Comparison of ENCODE assay signal across 8 cellular contexts in the genomic region with DNA sequence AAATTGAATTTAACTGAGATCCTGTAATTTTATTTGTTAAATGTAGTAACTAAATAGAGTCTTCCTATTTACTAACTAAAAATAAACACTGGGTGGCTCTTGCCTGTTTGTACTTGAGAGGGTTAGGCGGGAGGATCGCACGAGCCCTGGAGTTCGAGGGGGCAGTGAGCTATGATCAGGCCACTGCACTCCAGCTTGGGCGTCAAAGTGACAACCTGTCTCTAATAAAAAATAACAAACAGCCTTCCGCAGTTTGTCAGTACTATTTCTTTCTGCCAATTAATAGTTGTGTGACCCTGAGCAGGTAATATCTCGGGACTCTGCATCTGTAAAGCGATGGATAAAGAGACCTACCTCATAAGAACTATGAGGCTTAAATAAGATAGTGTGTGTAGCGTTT. TPM values are rescaled to one million over a fixed set of nuclear protein-coding genes. Genes with fewer than 3 reads are reported as not detected.
DNase-seq lines count a peak whose midpoint lies in the region; ATAC-seq and TF ChIP-seq lines count a peak whose summit lies in the region.

No MANE protein-coding gene starts in this region.

- peaks cover 13% of the 10 kb centered on the region for H3K79me2 ChIP-seq in mesendoderm (ENCODE audit: control insufficient read depth, insufficient read depth, low read length)

- no peak for TF ChIP-seq POLR2A in breast epithelium (IDR thresholded peaks at IDR 0.05)

- H2BK5ac ChIP-seq in mesendoderm (ENCODE audit: low read length): no peak overlapping the region

- H4K5ac ChIP-seq in mesendoderm (ENCODE audit: low read length): no peak overlapping the region

- peak overlapping the region; percentile 29 for H4K8ac ChIP-seq in mesendoderm (ENCODE audit: low read depth, low read length)

- H3K27ac ChIP-seq in HUES6 (ENCODE audit: low read depth, low read length): 0 out of 2 replicates have a peak overlapping the region, but pooled peaks have one; percentile 93
- H3K27ac ChIP-seq in breast epithelium: peak overlapping the region; percentile 90 to 93
- no peak overlapping the region for H3K27ac ChIP-seq in mesendoderm (ENCODE audit: low read depth, low read length)
- peak overlapping the region in 1 of 2 donors; percentile 45 for H3K27ac ChIP-seq in aorta (ENCODE audit: low read depth in 1 of 2, low read length in 2 of 2)

- H3K27me3 ChIP-seq in HUES6 (ENCODE audit: control insufficient read depth, insufficient read depth, low read length) (no peaks in the 10 kb centered on the region; the same call in 1 of the 2 replicates), breast epithelium (no peaks in the 10 kb centered on the region), mesendoderm (ENCODE audit: insufficient read depth, low read length, poor library complexity) (no peaks in the 10 kb centered on the region), aorta (ENCODE audit: control insufficient read depth in 1 of 2, insufficient read depth in 2 of 2, low read length in 1 of 2) (no peaks in the 10 kb centered on the region)

- H3K4me3 ChIP-seq in AG09309 (ENCODE audit: control insufficient read depth, low read depth, low read length) (peak overlapping the region; percentile 64), HUES6 (ENCODE audit: low read depth, low read length) (peak overlapping the region; percentile 90), breast epithelium (peak overlapping the region; percentile 68 to 86 (median 74)), mesendoderm (ENCODE audit: low read length) (peak overlapping the region; percentile 46), aorta (ENCODE audit: low read length in 2 of 2) (peak overlapping the region; percentile 55 to 85)

- H3K9ac ChIP-seq in HUES6 (ENCODE audit: low read length): peak overlapping the region; percentile 89
- peak overlapping the region; percentile 63 for H3K9ac ChIP-seq in mesendoderm (ENCODE audit: low read length)

- no CpG with 5 or more reads among the region's 9 CpGs for WGBS in mesendoderm (ENCODE audit: extremely low coverage, insufficient coverage, low lambda C conversion rate)
- 40 to 41% methylated on average over 9 of the region's 9 CpGs for WGBS in aorta, 2 donors

- no peak overlapping the region for H2BK120ac ChIP-seq in mesendoderm (ENCODE audit: low read depth, low read length)

- H2AK5ac ChIP-seq in mesendoderm (ENCODE audit: low read length): no peak overlapping the region

- no peak overlapping the region for H3K4ac ChIP-seq in mesendoderm (ENCODE audit: low read depth, low read length)

- no peak overlapping the region for H2BK15ac ChIP-seq in mesendoderm (replicated peaks; ENCODE audit: low read depth)

- peak overlapping the region; percentile 94 for H3K56ac ChIP-seq in mesendoderm (ENCODE audit: low read length)

- H3K18ac ChIP-seq in mesendoderm (ENCODE audit: low read length): no peak overlapping the region

- no peak overlapping the region for H3K23ac ChIP-seq in mesendoderm (ENCODE audit: low read length)

- DNase-seq in AG09309 (ENCODE audit: low read depth) (no peak), breast epithelium (ENCODE audit: low spot score in 2 of 2) (no peak), mesendoderm (no peak), aorta (no peak), hepatic stellate cell (ENCODE audit: low spot score) (no peak), kidney glomerular epithelial cell (lab: John Stamatoyannopoulos, UW) (no peak)

- H3K9me3 ChIP-seq in HUES6 (ENCODE audit: control insufficient read depth, insufficient read depth, low read depth, low read length) (no peaks in the 10 kb centered on the region), breast epithelium (no peaks in the 10 kb centered on the region), aorta (ENCODE audit: control insufficient read depth, low read length) (no peaks in the 10 kb centered on the region)

- peak overlapping the region; percentile 59 for H3K4me2 ChIP-seq in mesendoderm (ENCODE audit: low read length)

- H3K36me3 ChIP-seq in HUES6 (ENCODE audit: control insufficient read depth, insufficient read depth, low read length) (peaks cover 7% of the 10 kb centered on the region), breast epithelium (no peaks in the 10 kb centered on the region), mesendoderm (ENCODE audit: control insufficient read depth, insufficient read depth, low read length) (no peaks in the 10 kb centered on the region), aorta (ENCODE audit: control insufficient read depth in 1 of 2, insufficient read depth in 2 of 2, low read length in 1 of 2) (no peaks in the 10 kb centered on the region)

- H3K4me1 ChIP-seq in HUES6 (ENCODE audit: control insufficient read depth, insufficient read depth, low read length): 0 out of 2 replicates have a peak, but pooled peaks cover 6% of the 10 kb centered on the region
- H3K4me1 ChIP-seq in breast epithelium: peaks cover 0 to 15% of the 10 kb centered on the region in 2 donors
- H3K4me1 ChIP-seq in mesendoderm (ENCODE audit: control insufficient read depth, low read depth, low read length): no peaks in the 10 kb centered on the region
- no peaks in the 10 kb centered on the region for H3K4me1 ChIP-seq in aorta (ENCODE audit: control insufficient read depth in 1 of 2, insufficient read depth in 2 of 2, low read length in 2 of 2)

- peaks cover 7% of the 10 kb centered on the region for H3K79me1 ChIP-seq in mesendoderm (ENCODE audit: low read length)

- intact Hi-C loops in breast epithelium (cut with DNase I; ENCODE audit: low total_unique reads) (no loop called here), aorta (cut with DNase I) (loop anchor here (5.0 to 10.0 kb wide), 3 partner anchors 37 to 391 kb away; a partner anchor contains a TSS)

- TF ChIP-seq CTCF in AG09309 (IDR thresholded peaks at IDR 0.05; ENCODE audit: control insufficient read depth, insufficient read depth, low read depth, low read length, missing control alignments) (no peak), breast epithelium (IDR thresholded peaks at IDR 0.05) (no peak)

- no peak for ATAC-seq in aorta (ENCODE audit: low FRiP score)
- ATAC-seq in HG02571 (IDR thresholded peaks at IDR 0.05; ENCODE audit: unreplicated experiment): no peak

RNA-seq across cellular contexts. Expression of a gene that starts 0.8 kb away (rescaled TPM):
- 10 to 100 TPM; 17.4 to 26.8 (median 18.4) TPM for total RNA-seq in breast epithelium
- 9.2 TPM for polyA plus RNA-seq in mesendoderm (2013, experiment 1 of 2)
- 9.3 TPM for polyA plus RNA-seq in mesendoderm (2013, experiment 2 of 2)
- total RNA-seq in aorta: 10 to 100 TPM; 14.8 to 15.4 TPM
- 1 to 10 TPM; 3.1 TPM for polyA plus RNA-seq in aorta

RNA-seq across cellular contexts. Expression of a gene that starts 11.2 kb away (rescaled TPM):
- under 1 TPM; 0.15 to 0.33 (median 0.32) TPM for total RNA-seq in breast epithelium
- 0.27 TPM for polyA plus RNA-seq in mesendoderm (2013, experiment 1 of 2)
- polyA plus RNA-seq in mesendoderm (2013, experiment 2 of 2): 0.18 TPM
- under 1 TPM; 0.10 to 0.18 TPM for total RNA-seq in aorta
- not detected for polyA plus RNA-seq in aorta

RNA-seq across cellular contexts. Expression of a gene that starts 41.8 kb away (rescaled TPM):
- 100 to 1,000 TPM in 2 of 3 donors, 10 to 100 TPM in 1; 93.6 to 125 (median 120) TPM for total RNA-seq in breast epithelium
- 197 TPM for polyA plus RNA-seq in mesendoderm (2013, experiment 1 of 2)
- polyA plus RNA-seq in mesendoderm (2013, experiment 2 of 2): 213 TPM
- total RNA-seq in aorta: 100 to 1,000 TPM; 148 TPM
- polyA plus RNA-seq in aorta: 100 to 1,000 TPM; 174 to 211 TPM
